In the genomic region with DNA sequence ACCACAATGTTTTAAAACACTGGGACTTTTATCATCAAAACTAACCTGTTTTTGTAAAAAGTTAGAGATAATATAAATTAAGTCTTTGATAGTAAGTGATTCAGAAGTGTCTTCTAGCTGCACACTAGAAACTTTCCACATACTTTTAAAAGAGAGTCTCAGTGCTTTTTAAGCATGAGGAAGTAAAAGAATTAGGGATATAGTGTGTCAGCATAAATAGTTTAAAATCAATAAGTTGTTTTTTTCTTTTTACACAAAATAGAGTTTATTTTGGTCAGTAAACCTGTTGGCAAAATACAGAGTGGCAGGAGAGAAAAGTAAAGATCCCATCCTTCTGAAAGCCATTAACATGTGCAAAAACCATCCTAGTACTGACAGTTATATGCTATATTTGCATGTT, we compare ENCODE assay signal across 10 cellular contexts. TPM values are rescaled to one million over a fixed set of nuclear protein-coding genes. Genes with fewer than 3 reads are reported as not detected.
DNase-seq lines count a peak whose midpoint lies in the region; ATAC-seq and TF ChIP-seq lines count a peak whose summit lies in the region.
"Had no signal": no experiment of that assay in that cellular context is flagged by ENCODE, and none has a peak within 500 bp of the region (broad histone marks: within the 10 kb centered on the region; RNA-seq: fewer than 3 reads in every experiment).

No MANE protein-coding gene starts in this region.

- peaks cover 22% of the 10 kb centered on the region for H3K4me1 Mint-ChIP-seq in activated CD8-positive, alpha-beta memory T cell treated with anti-CD3 and anti-CD28 coated beads, Interleukin-2, amount 10 ng/mL, durations not matched to agents 7 days and 5 days
- peaks cover 31 to 38% (median 37%) of the 10 kb centered on the region in 3 donors for H3K4me1 Mint-ChIP-seq in T-cell

- H3K4me3 ChIP-seq in fibroblast of pulmonary artery (replicated peaks; ENCODE audit: low read depth, low read length) (peak overlapping the region; percentile 92), smooth muscle cell (peak overlapping the region; percentile 71)

- no peaks in the 10 kb centered on the region for H3K9me3 ChIP-seq in smooth muscle cell (replicated peaks; ENCODE audit: low read depth)

- CTCF ChIA-PET in activated CD8-positive, alpha-beta memory T cell treated with anti-CD3 and anti-CD28 coated beads, Interleukin-2, amount 10 ng/mL, durations not matched to agents 7 days and 5 days (lab: Charles Lee) = interaction anchor here (0.9 kb wide), 1 partner anchor 12 kb away, joined by 3 read pairs; no protein-coding TSS in a partner anchor
- CTCF ChIA-PET in T-cell (lab: Charles Lee) = no interaction called here

- peaks cover 8% of the 10 kb centered on the region for H3K36me3 Mint-ChIP-seq in activated CD8-positive, alpha-beta memory T cell treated with anti-CD3 and anti-CD28 coated beads, Interleukin-2, amount 10 ng/mL, durations not matched to agents 7 days and 5 days
- H3K36me3 Mint-ChIP-seq in T-cell = peaks cover 7% of the 10 kb centered on the region

- H3K9ac ChIP-seq in smooth muscle cell (ENCODE audit: low read depth) = peak overlapping the region; percentile 76

- H3K79me2 ChIP-seq in smooth muscle cell (ENCODE audit: low read depth) = peaks cover 59% of the 10 kb centered on the region

- H3K27ac ChIP-seq in smooth muscle cell (ENCODE audit: low read depth) = peak overlapping the region; percentile 77

- H3K4me3 Mint-ChIP-seq in activated CD8-positive, alpha-beta memory T cell treated with anti-CD3 and anti-CD28 coated beads, Interleukin-2, amount 10 ng/mL, durations not matched to agents 7 days and 5 days = peak overlapping the region; percentile 88
- peak overlapping the region; percentile 85 to 90 (median 90) for H3K4me3 Mint-ChIP-seq in T-cell

- H3K4me1 ChIP-seq in smooth muscle cell (ENCODE audit: low read depth) = peaks cover 10% of the 10 kb centered on the region

- no peak overlapping the region for H3K27ac Mint-ChIP-seq in activated CD8-positive, alpha-beta memory T cell treated with anti-CD3 and anti-CD28 coated beads, Interleukin-2, amount 10 ng/mL, durations not matched to agents 7 days and 5 days
- peak overlapping the region in 1 of 2 donors; percentile 85 for H3K27ac Mint-ChIP-seq in T-cell

- no peaks in the 10 kb centered on the region for H3K27me3 Mint-ChIP-seq in activated CD8-positive, alpha-beta memory T cell treated with anti-CD3 and anti-CD28 coated beads, Interleukin-2, amount 10 ng/mL, durations not matched to agents 7 days and 5 days
- no peaks in the 10 kb centered on the region for H3K27me3 Mint-ChIP-seq in T-cell

- peak overlapping the region; percentile 86 for H3K4me2 ChIP-seq in smooth muscle cell

- no peaks in the 10 kb centered on the region for H3K36me3 ChIP-seq in smooth muscle cell (ENCODE audit: low read depth)

- no peaks in the 10 kb centered on the region for H3K9me3 Mint-ChIP-seq in activated CD8-positive, alpha-beta memory T cell treated with anti-CD3 and anti-CD28 coated beads, Interleukin-2, amount 10 ng/mL, durations not matched to agents 7 days and 5 days (ENCODE audit: low read depth)
- no peaks in the 10 kb centered on the region for H3K9me3 Mint-ChIP-seq in T-cell

- no peak for ATAC-seq in activated CD8-positive, alpha-beta memory T cell treated with anti-CD3 and anti-CD28 coated beads, Interleukin-2, amount 10 ng/mL, durations not matched to agents 7 days and 5 days
- ATAC-seq in T-cell (replicated peaks in 1 of 4) = no peak
- no peak for ATAC-seq in GM18870 (IDR thresholded peaks at IDR 0.05; ENCODE audit: unreplicated experiment)

- no peaks in the 10 kb centered on the region for H3F3A ChIP-seq in smooth muscle cell (ENCODE audit: low read depth)

- H2AFZ ChIP-seq in smooth muscle cell (ENCODE audit: low read depth) = no peak overlapping the region

- H4K20me1 ChIP-seq in smooth muscle cell (ENCODE audit: low read depth) = peaks cover 49% of the 10 kb centered on the region

- H3K27me3 ChIP-seq in smooth muscle cell (ENCODE audit: low read depth) = no peaks in the 10 kb centered on the region

- POLR2A ChIA-PET in T-cell (lab: Charles Lee) = no interaction called here

- no peak for DNase-seq in activated CD8-positive, alpha-beta memory T cell treated with anti-CD3 and anti-CD28 coated beads, Interleukin-2, amount 10 ng/mL, durations not matched to agents 7 days and 5 days
- no peak for DNase-seq in activated CD8-positive, alpha-beta memory T cell treated with anti-CD3 and anti-CD28 coated beads for 24 hours
- no peak for DNase-seq in T-cell
- no peak for DNase-seq in fibroblast of pulmonary artery (ENCODE audit: low read depth)
- no peak for DNase-seq in smooth muscle cell (lab: John Stamatoyannopoulos, UW; ENCODE audit: unreplicated experiment)
- DNase-seq in A172 (ENCODE audit: low spot score) = no peak
- DNase-seq in NCI-H510A (lab: John Stamatoyannopoulos, UW) = no peak
- DNase-seq: activated gamma-delta T cell treated with Interleukin-2 at 50 U/mL for 16 hours, NCI-H82 had no signal

- TF ChIP-seq CTCF in fibroblast of pulmonary artery (IDR thresholded peaks at IDR 0.05; ENCODE audit: low read length, missing control alignments) (no peak), smooth muscle cell (IDR thresholded peaks at IDR 0.05; ENCODE audit: borderline replicate concordance, insufficient read depth, poor library complexity, severe bottlenecking) (no peak)

RNA-seq across cellular contexts. Expression of gene DNM1L, which starts 1.7 kb away (rescaled TPM):
- total RNA-seq in activated CD8-positive, alpha-beta memory T cell treated with anti-CD3 and anti-CD28 coated beads, Interleukin-2, amount 10 ng/mL, durations not matched to agents 7 days and 5 days = 10 to 100 TPM; 59.8 to 66.8 TPM
- 10 to 100 TPM; 44.4 to 65.9 (median 48.3) TPM for total RNA-seq in T-cell
- total RNA-seq in smooth muscle cell = 56.3 and 88.1 TPM in 2 replicates
- 33.6 and 42.3 TPM in 2 replicates for polyA plus RNA-seq in smooth muscle cell
- 66.1 and 75.1 TPM in 2 replicates for total RNA-seq in A172 (2014; rRNA removed; shearing (Covaris generic))
